In genomic region chr4:152095701-152096070, GRCh38 we compare ENCODE assay signal across 21 cellular contexts.
DNase-seq lines count a peak whose midpoint lies in the region; TF ChIP-seq lines count a peak whose summit lies in the region.
"Had no signal": no experiment of that assay in that cellular context is flagged by ENCODE, and none has a peak within 500 bp of the region (broad histone marks: within the 10 kb centered on the region; RNA-seq: fewer than 3 reads in every experiment).

No MANE protein-coding gene starts in this region.

- H2AFZ ChIP-seq in mammary epithelial cell (ENCODE audit: low read depth, low read length), result no peak overlapping the region

- intact Hi-C loops in mammary epithelial cell (cut with micrococcal nuclease), result no loop called here
- intact Hi-C loops in activated T-helper 2 cell treated with anti-CD3 and anti-CD28 coated beads, Interferon-gamma antibody, Interleukin-2, Interleukin-4, amounts not matched to agents 10 μg/mL and 5 μg/mL and 100 μg/mL, durations not matched to agents 14 hours and 24 hours and 36 hours (cut with micrococcal nuclease), result no loop called here

- TF ChIP-seq CTCF in mammary epithelial cell (conservative IDR thresholded peaks at IDR 0.05 in 1 of 2, IDR thresholded peaks at IDR 0.05 in 1 of 2; ENCODE audit: extremely low read depth in 1 of 2, insufficient read depth in 1 of 2, low read depth in 1 of 2, low read length in 2 of 2), result no peak

- H3K9me3 Mint-ChIP-seq in activated naive CD4-positive, alpha-beta T cell treated with anti-CD3 and anti-CD28 coated beads, Interleukin-2, amount 50 U/mL, for 24 hours, result no peaks in the 10 kb centered on the region
- H3K9me3 Mint-ChIP-seq in activated T-helper 2 cell treated with anti-CD3 and anti-CD28 coated beads, Interferon-gamma antibody, Interleukin-2, Interleukin-4, amounts not matched to agents 10 μg/mL and 5 μg/mL and 100 μg/mL, durations not matched to agents 14 hours and 24 hours and 36 hours, result peaks cover 3% of the 10 kb centered on the region
- H3K9me3 Mint-ChIP-seq: nephron had no signal

- H3K4me1 Mint-ChIP-seq in activated naive CD4-positive, alpha-beta T cell treated with anti-CD3 and anti-CD28 coated beads, Interleukin-2, amount 50 U/mL, for 24 hours, result peaks cover 81% of the 10 kb centered on the region
- peaks cover 37% of the 10 kb centered on the region for H3K4me1 Mint-ChIP-seq in activated T-helper 2 cell treated with anti-CD3 and anti-CD28 coated beads, Interferon-gamma antibody, Interleukin-2, Interleukin-4, amounts not matched to agents 10 μg/mL and 5 μg/mL and 100 μg/mL, durations not matched to agents 14 hours and 24 hours and 36 hours (ENCODE audit: low read depth)

- H3K4me3 ChIP-seq in mammary epithelial cell (replicated peaks in 1 of 3; ENCODE audit: insufficient read depth in 1 of 3, low read depth in 2 of 3, low read length in 3 of 3), result no peak overlapping the region
- H3K4me3 ChIP-seq: cardiac muscle cell, dorsolateral prefrontal cortex, lower lobe of right lung, psoas muscle, spleen, tibial artery had no signal

- no peak for DNase-seq in activated naive CD4-positive, alpha-beta T cell treated with anti-CD3 and anti-CD28 coated beads, Interleukin-2, amount 50 U/mL, for 16 hours
- DNase-seq in HT1080 (ENCODE audit: low read depth), result peak; percentile 71
- peak; percentile 19 for DNase-seq in mammary epithelial cell
- peak; percentile 44 for DNase-seq in renal cortical epithelial cell (ENCODE audit: low read depth)
- DNase-seq in EL, result no peak
- DNase-seq in stimulated activated naive CD4-positive, alpha-beta T cell (lab: John Stamatoyannopoulos, UW), result no peak
- no peak for DNase-seq in activated T-helper 2 cell treated with anti-CD3 and anti-CD28 coated beads, Interferon-gamma antibody, Interleukin-2, Interleukin-4, amounts not matched to agents 10 μg/mL and 5 μg/mL and 100 μg/mL, durations not matched to agents 14 hours and 24 hours and 36 hours (ENCODE audit: low spot score)
- DNase-seq: activated CD4-positive, CD25-positive, alpha-beta regulatory T cell; activated CD8-positive, alpha-beta memory T cell treated with anti-CD3 and anti-CD28 coated beads, Interleukin-2, amount 50 U/mL, for 48 hours; BE2C; dorsolateral prefrontal cortex; head of caudate nucleus; lower lobe of right lung; NCI-H1694; psoas muscle; spleen; T-helper 2 cell; tibial artery had no signal

- CTCF ChIA-PET in mammary epithelial cell (lab: Charles Lee; ENCODE audit: low non-redundant PET), result no interaction called here

- WGBS in mammary epithelial cell (ENCODE audit: low coverage, missing lambda C conversion rate), result 64% methylated on average over 1 of the region's 1 CpG

- H3K36me3 ChIP-seq in mammary epithelial cell (ENCODE audit: insufficient read depth, low read length), result no peaks in the 10 kb centered on the region
- H3K36me3 ChIP-seq: BE2C, cardiac muscle cell, lower lobe of right lung, spleen, tibial artery had no signal

- no peak overlapping the region for H3K9ac ChIP-seq in mammary epithelial cell (ENCODE audit: insufficient read depth, low read length)

- H3K27ac Mint-ChIP-seq in activated naive CD4-positive, alpha-beta T cell treated with anti-CD3 and anti-CD28 coated beads, Interleukin-2, amount 50 U/mL, for 24 hours, result peak overlapping the region; percentile 48
- H3K27ac Mint-ChIP-seq in activated T-helper 2 cell treated with anti-CD3 and anti-CD28 coated beads, Interferon-gamma antibody, Interleukin-2, Interleukin-4, amounts not matched to agents 10 μg/mL and 5 μg/mL and 100 μg/mL, durations not matched to agents 14 hours and 24 hours and 36 hours, result no peak overlapping the region
- H3K27ac Mint-ChIP-seq: nephron had no signal

- no peaks in the 10 kb centered on the region for H3K9me3 ChIP-seq in mammary epithelial cell (replicated peaks; ENCODE audit: insufficient read depth, low read length)
- H3K9me3 ChIP-seq: BE2C, lower lobe of right lung, psoas muscle, spleen, tibial artery had no signal

- H3K79me2 ChIP-seq in mammary epithelial cell (ENCODE audit: insufficient read depth, low read length), result no peaks in the 10 kb centered on the region

- peaks cover 6% of the 10 kb centered on the region for H3K4me1 ChIP-seq in mammary epithelial cell (ENCODE audit: insufficient read depth, low read length)
- H3K4me1 ChIP-seq: BE2C, psoas muscle had no signal

- H4K20me1 ChIP-seq in mammary epithelial cell (ENCODE audit: insufficient read depth, low read length), result no peaks in the 10 kb centered on the region

- H3K27ac ChIP-seq in mammary epithelial cell (ENCODE audit: insufficient read depth, low read depth, low read length), result no peak overlapping the region
- H3K27ac ChIP-seq: cardiac muscle cell, lower lobe of right lung, psoas muscle, tibial artery had no signal

- peaks cover 3% of the 10 kb centered on the region for H3K36me3 Mint-ChIP-seq in activated naive CD4-positive, alpha-beta T cell treated with anti-CD3 and anti-CD28 coated beads, Interleukin-2, amount 50 U/mL, for 24 hours
- H3K36me3 Mint-ChIP-seq in activated T-helper 2 cell treated with anti-CD3 and anti-CD28 coated beads, Interferon-gamma antibody, Interleukin-2, Interleukin-4, amounts not matched to agents 10 μg/mL and 5 μg/mL and 100 μg/mL, durations not matched to agents 14 hours and 24 hours and 36 hours (ENCODE audit: low read depth), result peaks cover 6% of the 10 kb centered on the region

- in situ Hi-C loops in mammary epithelial cell (cut with MboI; ENCODE audit: low sequenced_read_pairs in 2 of 2), result no loop called here

- no peaks in the 10 kb centered on the region for H3K27me3 Mint-ChIP-seq in activated naive CD4-positive, alpha-beta T cell treated with anti-CD3 and anti-CD28 coated beads, Interleukin-2, amount 50 U/mL, for 24 hours
- no peaks in the 10 kb centered on the region for H3K27me3 Mint-ChIP-seq in activated T-helper 2 cell treated with anti-CD3 and anti-CD28 coated beads, Interferon-gamma antibody, Interleukin-2, Interleukin-4, amounts not matched to agents 10 μg/mL and 5 μg/mL and 100 μg/mL, durations not matched to agents 14 hours and 24 hours and 36 hours (ENCODE audit: low read depth)

- peak overlapping the region; percentile 1 for H3K4me3 Mint-ChIP-seq in activated naive CD4-positive, alpha-beta T cell treated with anti-CD3 and anti-CD28 coated beads, Interleukin-2, amount 50 U/mL, for 24 hours
- H3K4me3 Mint-ChIP-seq in activated T-helper 2 cell treated with anti-CD3 and anti-CD28 coated beads, Interferon-gamma antibody, Interleukin-2, Interleukin-4, amounts not matched to agents 10 μg/mL and 5 μg/mL and 100 μg/mL, durations not matched to agents 14 hours and 24 hours and 36 hours (ENCODE audit: low read depth), result no peak overlapping the region
- H3K4me3 Mint-ChIP-seq: nephron had no signal

- dilution Hi-C loops in mammary epithelial cell (cut with HindIII; ENCODE audit: low sequenced_read_pairs), result no loop called here

- no peak overlapping the region for H3K4me2 ChIP-seq in mammary epithelial cell (ENCODE audit: insufficient read depth, low read depth, low read length)

- no TSS peak for BruUV-seq in mammary epithelial cell (replicated peaks; lab: Mats Ljungman, UMichigan)

- H3K27me3 ChIP-seq in mammary epithelial cell (ENCODE audit: insufficient read depth, low read length), result no peaks in the 10 kb centered on the region
- H3K27me3 ChIP-seq: BE2C, spleen, tibial artery had no signal

Comparison
In these comparisons a context has a peak if more than half of its experiments do, and no peak if none do; other contexts are left out.
1. DNase-seq: peak in HT1080 (single experiment), mammary epithelial cell (single experiment) and renal cortical epithelial cell (single experiment); none in activated naive CD4-positive, alpha-beta T cell treated with anti-CD3 and anti-CD28 coated beads, Interleukin-2, amount 50 U/mL, for 16 hours (single experiment), EL (single experiment), stimulated activated naive CD4-positive, alpha-beta T cell (0 of 6) and activated T-helper 2 cell treated with anti-CD3 and anti-CD28 coated beads, Interferon-gamma antibody, Interleukin-2, Interleukin-4, amounts not matched to agents 10 μg/mL and 5 μg/mL and 100 μg/mL, durations not matched to agents 14 hours and 24 hours and 36 hours (single experiment).